8 cellular contexts compared by ENCODE assay signal in genomic region chr10:75407716-75408511, GRCh38. TPM values are rescaled to one million over a fixed set of nuclear protein-coding genes. Genes with fewer than 3 reads are reported as not detected.
DNase-seq lines count a peak whose midpoint lies in the region; ATAC-seq, FAIRE-seq and TF ChIP-seq lines count a peak whose summit lies in the region.

No MANE protein-coding gene starts in this region.

- H3K27me3 Mint-ChIP-seq in activated CD8-positive, alpha-beta T cell treated with anti-CD3 and anti-CD28 coated beads for 36 hours = peaks cover 67% of the 10 kb centered on the region

- no peak for ATAC-seq in activated CD8-positive, alpha-beta T cell treated with anti-CD3 and anti-CD28 coated beads for 36 hours
- ATAC-seq in left ventricle myocardium superior = peak; percentile 43
- no peak for ATAC-seq in sciatic nerve
- no peak for ATAC-seq in GM19397 (IDR thresholded peaks at IDR 0.05; ENCODE audit: unreplicated experiment)

- peak overlapping the region; percentile 42 for H3K4me3 Mint-ChIP-seq in activated CD8-positive, alpha-beta T cell treated with anti-CD3 and anti-CD28 coated beads for 36 hours

- CTCF ChIA-PET in activated CD8-positive, alpha-beta T cell treated with anti-CD3 and anti-CD28 coated beads for 36 hours (lab: Charles Lee) = interaction anchor here (1.2 kb wide), 1 partner anchor 12 kb away, joined by 3 read pairs; no protein-coding TSS in a partner anchor

- H3K36me3 Mint-ChIP-seq in activated CD8-positive, alpha-beta T cell treated with anti-CD3 and anti-CD28 coated beads for 36 hours (ENCODE audit: low read depth) = no peaks in the 10 kb centered on the region

- intact Hi-C loops in activated CD8-positive, alpha-beta T cell treated with anti-CD3 and anti-CD28 coated beads for 36 hours (cut with micrococcal nuclease) = no loop called here
- intact Hi-C loops in left ventricle myocardium superior (cut with micrococcal nuclease) = loop anchor here (10.0 kb wide), 1 partner anchor 897 kb away; no protein-coding TSS in a partner anchor
- intact Hi-C loops in sciatic nerve (cut with DNase I) = no loop called here

- H3K9me3 Mint-ChIP-seq in activated CD8-positive, alpha-beta T cell treated with anti-CD3 and anti-CD28 coated beads for 36 hours = no peaks in the 10 kb centered on the region

- H3K27ac Mint-ChIP-seq in activated CD8-positive, alpha-beta T cell treated with anti-CD3 and anti-CD28 coated beads for 36 hours = no peak overlapping the region

- DNase-seq in GM20000 (ENCODE audit: low spot score) (peak; percentile 58), left ventricle myocardium superior (peak; percentile 68), sciatic nerve (ENCODE audit: low spot score) (peak; percentile 69), NCI-H446 treated with DMSO at 0.1 percent for 48 hours (lab: John Stamatoyannopoulos, UW) (no peak), HK-2 (ENCODE audit: unreplicated experiment) (no peak), D721Med (ENCODE audit: insufficient read length, low spot score) (no peak)
- no peak for DNase-seq in activated CD8-positive, alpha-beta T cell treated with anti-CD3 and anti-CD28 coated beads for 36 hours

- no peak for TF ChIP-seq CTCF in GM20000 (IDR thresholded peaks at IDR 0.05; ENCODE audit: extremely low read depth, missing control alignments)
- no peak for TF ChIP-seq CTCF in activated CD8-positive, alpha-beta T cell treated with anti-CD3 and anti-CD28 coated beads for 36 hours (IDR thresholded peaks at IDR 0.05)
- TF ChIP-seq CTCF in D721Med (IDR thresholded peaks at IDR 0.05; ENCODE audit: insufficient read depth, missing control alignments) = no peak

- FAIRE-seq in D721Med (lab: Jason Lieb, UNC) = no peak

- POLR2A ChIA-PET in activated CD8-positive, alpha-beta T cell treated with anti-CD3 and anti-CD28 coated beads for 36 hours (lab: Charles Lee) = no interaction called here

- H3K4me1 Mint-ChIP-seq in activated CD8-positive, alpha-beta T cell treated with anti-CD3 and anti-CD28 coated beads for 36 hours (ENCODE audit: low read depth) = peaks cover 20% of the 10 kb centered on the region

RNA-seq across cellular contexts. Expression of gene ZNF503, which starts 6.3 kb away (rescaled TPM):
- total RNA-seq in activated CD8-positive, alpha-beta T cell treated with anti-CD3 and anti-CD28 coated beads for 36 hours = under 1 TPM; 0.25 to 0.31 TPM
- total RNA-seq in left ventricle myocardium superior = 6.8 TPM
- 30.2 TPM for total RNA-seq in sciatic nerve

RNA-seq across cellular contexts. Expression of gene LRMDA, which starts 23.5 kb away (rescaled TPM):
- not detected for total RNA-seq in activated CD8-positive, alpha-beta T cell treated with anti-CD3 and anti-CD28 coated beads for 36 hours
- 23.1 TPM for total RNA-seq in left ventricle myocardium superior
- total RNA-seq in sciatic nerve = 16.6 TPM

Comparison
In these comparisons a context has a peak if more than half of its experiments do, and no peak if none do; other contexts are left out.
1. DNase-seq: peak in GM20000 (single experiment), left ventricle myocardium superior (single experiment) and sciatic nerve (single experiment); none in activated CD8-positive, alpha-beta T cell treated with anti-CD3 and anti-CD28 coated beads for 36 hours (single experiment), NCI-H446 treated with DMSO at 0.1 percent for 48 hours (single experiment), HK-2 (single experiment) and D721Med (single experiment).
2. RNA of gene LRMDA, which starts 23.5 kb away (total RNA-seq): 23.1 TPM in left ventricle myocardium superior (single experiment) and 16.6 TPM in sciatic nerve (single experiment); not detected in activated CD8-positive, alpha-beta T cell treated with anti-CD3 and anti-CD28 coated beads for 36 hours; every median in the first group is over 10 times any median in the second.